ENCODE assay signal across 7 cellular contexts in genomic region chr22:30426395-30427353, GRCh38. TPM values are rescaled to one million over a fixed set of nuclear protein-coding genes. Genes with fewer than 3 reads are reported as not detected.
DNase-seq lines count a peak whose midpoint lies in the region; ATAC-seq, FAIRE-seq and TF ChIP-seq lines count a peak whose summit lies in the region.

No MANE protein-coding gene starts in this region.

- peaks cover 2% of the 10 kb centered on the region for H3K36me3 ChIP-seq in kidney epithelial cell (ENCODE audit: control insufficient read depth, insufficient read depth, low read length)

- TF ChIP-seq CTCF in kidney epithelial cell (IDR thresholded peaks at IDR 0.05; ENCODE audit: insufficient read depth, low read length, poor library complexity, severe bottlenecking) = peak; percentile 81

- peak overlapping the region; percentile 60 for H3K4me3 ChIP-seq in kidney epithelial cell (ENCODE audit: low read depth, low read length)

- DNase-seq in GM19239 (ENCODE audit: insufficient read length, low spot score) (peak; percentile 68), NCI-H345 (lab: John Stamatoyannopoulos, UW) (peak; percentile 58), kidney epithelial cell (ENCODE audit: low read depth) (peak; percentile 53)
- DNase-seq in central memory CD4-positive, alpha-beta T cell = peak; percentile 83
- DNase-seq in stimulated activated CD4-positive, alpha-beta T cell treated with anti-CD3 and anti-CD28 coated beads, Interleukin-15, amount 100 ng/mL, for 48 hours (ENCODE audit: low read depth in 2 of 2) = peak; percentile 75 to 90

- H3K27me3 ChIP-seq in kidney epithelial cell (ENCODE audit: control insufficient read depth, insufficient read depth, low read length) = no peaks in the 10 kb centered on the region

- ATAC-seq in activated CD4-positive, CD25-positive, alpha-beta regulatory T cell treated with anti-CD3 and anti-CD28 coated beads, Interleukin-2, amount 50 U/mL, for 24 hours = peak; percentile 23 to 41
- no peak for ATAC-seq in GM19395 (IDR thresholded peaks at IDR 0.05; ENCODE audit: unreplicated experiment)

- peak; percentile 97 for FAIRE-seq in GM19239 (lab: Jason Lieb, UNC)

RNA-seq across cellular contexts. Expression of gene MTFP1, which starts 1.1 kb away (rescaled TPM):
- total RNA-seq in kidney epithelial cell = 36.4 and 43.4 TPM in 2 replicates

RNA-seq across cellular contexts. Expression of gene SEC14L2, which starts 29.9 kb away (rescaled TPM):
- total RNA-seq in kidney epithelial cell = 31.7 and 36.0 TPM in 2 replicates

RNA-seq across cellular contexts. Expression of gene RNF215, which starts 39.5 kb away (rescaled TPM):
- 26.9 and 34.2 TPM in 2 replicates for total RNA-seq in kidney epithelial cell

RNA-seq across cellular contexts. Expression of gene SEC14L3, which starts 45.1 kb away (rescaled TPM):
- not detected in 2 replicates for total RNA-seq in kidney epithelial cell
